In genomic region chr7:139093512-139093911, GRCh38 we compare ENCODE assay signal across 8 cellular contexts. TPM values are rescaled to one million over a fixed set of nuclear protein-coding genes. Genes with fewer than 3 reads are reported as not detected.
DNase-seq lines count a peak whose midpoint lies in the region; ATAC-seq, FAIRE-seq and TF ChIP-seq lines count a peak whose summit lies in the region.
"Not testable (repeated sequence)": the region's sequence is repeated elsewhere in the genome, so short reads cannot be mapped to it uniquely, and the experiment has no call there.

No MANE protein-coding gene starts in this region.

- peaks cover 15 to 94% (median 67%) of the 10 kb centered on the region in 4 donors for H3K4me1 Mint-ChIP-seq in CD4-positive, CD25-positive, alpha-beta regulatory T cell
- H3K4me1 Mint-ChIP-seq in activated T-cell treated with anti-CD3 and anti-CD28 coated beads, Interleukin-2, amount 50 U/mL, for 72 hours (ENCODE audit: low read depth) = peaks cover 92% of the 10 kb centered on the region
- peaks cover 77% of the 10 kb centered on the region for H3K4me1 Mint-ChIP-seq in activated naive CD8-positive, alpha-beta T cell treated with anti-CD3 and anti-CD28 coated beads, Interleukin-2, amount 10 ng/mL, durations not matched to agents 7 days and 5 days
- H3K4me1 Mint-ChIP-seq in glutamatergic neuron (ENCODE audit: low read depth, unreplicated experiment) = peaks cover 25% of the 10 kb centered on the region

- H3K27ac Mint-ChIP-seq in CD4-positive, CD25-positive, alpha-beta regulatory T cell = peak overlapping the region; percentile 90 to 95 (median 94)
- H3K27ac Mint-ChIP-seq in activated T-cell treated with anti-CD3 and anti-CD28 coated beads, Interleukin-2, amount 50 U/mL, for 72 hours = peak overlapping the region; percentile 85
- peak overlapping the region; percentile 93 for H3K27ac Mint-ChIP-seq in activated naive CD8-positive, alpha-beta T cell treated with anti-CD3 and anti-CD28 coated beads, Interleukin-2, amount 10 ng/mL, durations not matched to agents 7 days and 5 days
- peak overlapping the region; percentile 46 for H3K27ac Mint-ChIP-seq in glutamatergic neuron (ENCODE audit: unreplicated experiment)

- ATAC-seq in CD4-positive, CD25-positive, alpha-beta regulatory T cell (ENCODE audit: low read depth in 2 of 2); activated T-cell treated with anti-CD3 and anti-CD28 coated beads, Interleukin-2, amount 50 U/mL, for 72 hours (replicated peaks in 1 of 2); activated naive CD8-positive, alpha-beta T cell treated with anti-CD3 and anti-CD28 coated beads, Interleukin-2, amount 10 ng/mL, durations not matched to agents 7 days and 5 days (ENCODE audit: low read depth); stimulated activated naive CD8-positive, alpha-beta T cell treated with anti-CD3 and anti-CD28 coated beads, Interleukin-15, Interleukin-2, amounts not matched to agents 100 U/mL and 50 U/mL, for 24 hours: not testable (repeated sequence)

- H3K9me3 Mint-ChIP-seq in CD4-positive, CD25-positive, alpha-beta regulatory T cell; activated T-cell treated with anti-CD3 and anti-CD28 coated beads, Interleukin-2, amount 50 U/mL, for 72 hours; activated naive CD8-positive, alpha-beta T cell treated with anti-CD3 and anti-CD28 coated beads, Interleukin-2, amount 10 ng/mL, durations not matched to agents 7 days and 5 days; glutamatergic neuron (ENCODE audit: unreplicated experiment): not testable (repeated sequence)

- not testable (repeated sequence) for H3K27me3 ChIP-seq in CD4-positive, CD25-positive, alpha-beta regulatory T cell (ENCODE audit: control insufficient read depth, insufficient read depth, low read length); small intestine (ENCODE audit: control insufficient read depth in 2 of 2, insufficient read depth in 2 of 2, low read length in 2 of 2)

- H3K4me3 Mint-ChIP-seq in CD4-positive, CD25-positive, alpha-beta regulatory T cell = peak overlapping the region; percentile 88 to 97 (median 90)
- peak overlapping the region; percentile 85 to 86 for H3K4me3 Mint-ChIP-seq in activated T-cell treated with anti-CD3 and anti-CD28 coated beads, Interleukin-2, amount 50 U/mL, for 72 hours
- peak overlapping the region; percentile 86 for H3K4me3 Mint-ChIP-seq in activated naive CD8-positive, alpha-beta T cell treated with anti-CD3 and anti-CD28 coated beads, Interleukin-2, amount 10 ng/mL, durations not matched to agents 7 days and 5 days
- H3K4me3 Mint-ChIP-seq in glutamatergic neuron (ENCODE audit: unreplicated experiment) = peak overlapping the region; percentile 30

- H3K27me3 Mint-ChIP-seq in CD4-positive, CD25-positive, alpha-beta regulatory T cell; activated T-cell treated with anti-CD3 and anti-CD28 coated beads, Interleukin-2, amount 50 U/mL, for 72 hours (ENCODE audit: low read depth); activated naive CD8-positive, alpha-beta T cell treated with anti-CD3 and anti-CD28 coated beads, Interleukin-2, amount 10 ng/mL, durations not matched to agents 7 days and 5 days; glutamatergic neuron (ENCODE audit: unreplicated experiment): not testable (repeated sequence)

- H3K9me3 ChIP-seq in CD4-positive, CD25-positive, alpha-beta regulatory T cell (ENCODE audit: control insufficient read depth in 2 of 2, low read length in 2 of 2); small intestine (ENCODE audit: control insufficient read depth, low read depth): not testable (repeated sequence)
- peaks cover 11% of the 10 kb centered on the region for H3K9me3 ChIP-seq in KOPT-K1 (ENCODE audit: insufficient read depth, low read length, poor library complexity, severe bottlenecking)

- 74 to 84% (median 81%) methylated on average over 10 of the region's 10 CpGs for WGBS in small intestine, 3 donors

- peaks cover 35% of the 10 kb centered on the region for H3K36me3 Mint-ChIP-seq in CD4-positive, CD25-positive, alpha-beta regulatory T cell
- H3K36me3 Mint-ChIP-seq in activated T-cell treated with anti-CD3 and anti-CD28 coated beads, Interleukin-2, amount 50 U/mL, for 72 hours (ENCODE audit: insufficient read depth in 2 of 2) = peaks cover 13 to 32% of the 10 kb centered on the region in 2 donors
- peaks cover 66% of the 10 kb centered on the region for H3K36me3 Mint-ChIP-seq in activated naive CD8-positive, alpha-beta T cell treated with anti-CD3 and anti-CD28 coated beads, Interleukin-2, amount 10 ng/mL, durations not matched to agents 7 days and 5 days
- not testable (repeated sequence) for H3K36me3 Mint-ChIP-seq in glutamatergic neuron (ENCODE audit: unreplicated experiment)

- POLR2A ChIA-PET in activated naive CD8-positive, alpha-beta T cell treated with anti-CD3 and anti-CD28 coated beads, Interleukin-2, amount 10 ng/mL, durations not matched to agents 7 days and 5 days (lab: Charles Lee) = interaction anchor here (1.0 to 3.6 kb wide), 9 partner anchors 9 to 266 kb away, joined by 3 to 157 read pairs (median 32); partner anchors contain the start of genes LUC7L2 and ZC3HAV1

- peaks cover 30% of the 10 kb centered on the region for H3K36me3 ChIP-seq in CD4-positive, CD25-positive, alpha-beta regulatory T cell (ENCODE audit: control insufficient read depth, insufficient read depth, low read length)
- H3K36me3 ChIP-seq in KOPT-K1 (ENCODE audit: insufficient read depth, low read length) = peaks cover 72% of the 10 kb centered on the region
- H3K36me3 ChIP-seq in small intestine (ENCODE audit: control insufficient read depth in 2 of 2, insufficient read depth in 2 of 2, low read length in 2 of 2) = not testable (repeated sequence)

- peak overlapping the region; percentile 90 for H3K4me3 ChIP-seq in CD4-positive, CD25-positive, alpha-beta regulatory T cell (ENCODE audit: low read depth, low read length)
- H3K4me3 ChIP-seq in small intestine (ENCODE audit: low read depth in 1 of 2, low read length in 2 of 2) = not testable (repeated sequence)

- not testable (repeated sequence) for FAIRE-seq in small intestine (lab: Jason Lieb, UNC)

- peaks cover 94% of the 10 kb centered on the region for H3K4me1 ChIP-seq in CD4-positive, CD25-positive, alpha-beta regulatory T cell (ENCODE audit: control insufficient read depth, insufficient read depth, low read length, poor library complexity, severe bottlenecking)
- H3K4me1 ChIP-seq in small intestine (ENCODE audit: control insufficient read depth in 2 of 2, insufficient read depth in 1 of 2, low read depth in 1 of 2, low read length in 1 of 2) = not testable (repeated sequence)

- not testable (repeated sequence) for DNase-seq in CD4-positive, CD25-positive, alpha-beta regulatory T cell; activated naive CD8-positive, alpha-beta T cell treated with anti-CD3 and anti-CD28 coated beads, Interleukin-2, amount 10 ng/mL, durations not matched to agents 7 days and 5 days; glutamatergic neuron; small intestine
- peak; percentile 48 for DNase-seq in activated CD4-positive, alpha-beta T cell treated with anti-CD3 and anti-CD28 coated beads for 48 hours
- DNase-seq in activated T-cell treated with anti-CD3 and anti-CD28 coated beads, Interleukin-2, amount 50 U/mL, for 72 hours = peak in 1 of 2 donors; percentile 40
- DNase-seq in stimulated activated naive CD8-positive, alpha-beta T cell treated with anti-CD3 and anti-CD28 coated beads, Interleukin-15, Interleukin-2, amounts not matched to agents 100 U/mL and 50 U/mL, for 24 hours = peak; percentile 47

- not testable (repeated sequence) for TF ChIP-seq CTCF in glutamatergic neuron (IDR thresholded peaks at IDR 0.05; ENCODE audit: partially characterized antibody, unreplicated experiment)

- H3K27ac ChIP-seq in CD4-positive, CD25-positive, alpha-beta regulatory T cell (ENCODE audit: insufficient read depth, low read length, poor library complexity, severe bottlenecking) = peak overlapping the region; percentile 92
- H3K27ac ChIP-seq in KOPT-K1 (ENCODE audit: low read depth, low read length, poor library complexity, severe bottlenecking) (peak overlapping the region; percentile 95), small intestine (ENCODE audit: low read depth in 1 of 2, low read length in 1 of 2) (peak overlapping the region; percentile 35 to 57)

RNA-seq across cellular contexts. Expression of gene ZC3HAV1, which starts 16.0 kb away (rescaled TPM):
- 220 TPM for total RNA-seq in CD4-positive, CD25-positive, alpha-beta regulatory T cell
- polyA plus RNA-seq in CD4-positive, CD25-positive, alpha-beta regulatory T cell = 100 to 1,000 TPM; 122 to 157 (median 139) TPM
- total RNA-seq in activated T-cell treated with anti-CD3 and anti-CD28 coated beads, Interleukin-2, amount 50 U/mL, for 72 hours = 100 to 1,000 TPM in 1 of 2 donors, 10 to 100 TPM in 1; 78.1 to 114 TPM
- total RNA-seq in activated naive CD8-positive, alpha-beta T cell treated with anti-CD3 and anti-CD28 coated beads, Interleukin-2, amount 10 ng/mL, durations not matched to agents 7 days and 5 days = 100 to 1,000 TPM; 136 TPM
- total RNA-seq in glutamatergic neuron (ENCODE audit: unreplicated experiment) = 13.5 TPM
- polyA plus RNA-seq in small intestine = 10 to 100 TPM in 1 of 3 donors, 1 to 10 TPM in 2; 7.3 to 10.2 (median 9.4) TPM

RNA-seq across cellular contexts. Expression of gene ZC3HAV1L, which starts 57.7 kb away (rescaled TPM):
- 1.4 TPM for total RNA-seq in CD4-positive, CD25-positive, alpha-beta regulatory T cell
- under 1 TPM in 3 of 4 donors, not detected in 1; 0.25 to 0.86 (median 0.64) TPM for polyA plus RNA-seq in CD4-positive, CD25-positive, alpha-beta regulatory T cell
- 1 to 10 TPM; 6.3 to 9.8 TPM for total RNA-seq in activated T-cell treated with anti-CD3 and anti-CD28 coated beads, Interleukin-2, amount 50 U/mL, for 72 hours
- 10 to 100 TPM; 15.6 to 17.4 TPM for total RNA-seq in activated naive CD8-positive, alpha-beta T cell treated with anti-CD3 and anti-CD28 coated beads, Interleukin-2, amount 10 ng/mL, durations not matched to agents 7 days and 5 days
- total RNA-seq in glutamatergic neuron (ENCODE audit: unreplicated experiment) = 5.8 TPM
- polyA plus RNA-seq in small intestine = 1 to 10 TPM in 1 of 3 donors, not detected in 2; 1.7 TPM

Comparison
In these comparisons a context has a peak if more than half of its experiments do, and no peak if none do; other contexts are left out.
1. H3K4me3 Mint-ChIP-seq: peak in every context shown above with its lines; median percentile 90 in CD4-positive, CD25-positive, alpha-beta regulatory T cell; 86 in activated naive CD8-positive, alpha-beta T cell treated with anti-CD3 and anti-CD28 coated beads, Interleukin-2, amount 10 ng/mL, durations not matched to agents 7 days and 5 days; 86 in activated T-cell treated with anti-CD3 and anti-CD28 coated beads, Interleukin-2, amount 50 U/mL, for 72 hours; 30 in glutamatergic neuron.